1 cellular context compared by ENCODE assay signal in genomic region chr19:38900816-38901215, GRCh38.
TF ChIP-seq lines count a peak whose summit lies in the region.

No MANE protein-coding gene starts in this region.

TF ChIP-seq in K562, 482 proteins besides CTCF, POLR2A, EP300 and RAD21 (continued from another document and continues in another):
- TF ChIP-seq NFYB (IDR thresholded peaks at IDR 0.05; ENCODE audit: extremely low read depth, insufficient read length) (no peak), FOXP1 (CRISPR knock-in tag; IDR thresholded peaks at IDR 0.05) (no peak), MCM2 (IDR thresholded peaks at IDR 0.05; ENCODE audit: low read depth) (no peak), OTX1 (CRISPR knock-in tag; IDR thresholded peaks at IDR 0.05) (0 out of 2 replicates have a peak, but pooled peaks have one; percentile 29), PKNOX1 (IDR thresholded peaks at IDR 0.05) (no peak), ZNF318 (IDR thresholded peaks at IDR 0.05; ENCODE audit: borderline replicate concordance in 1 of 2, low read depth in 1 of 2) (no peak), ZFP36 (IDR thresholded peaks at IDR 0.05; ENCODE audit: low read depth, low read length, partially characterized antibody) (no peak), ZC3H11A (IDR thresholded peaks at IDR 0.05; ENCODE audit: low read depth, low read length) (no peak), DPF2 (IDR thresholded peaks at IDR 0.05) (peak; percentile 77), MLLT1 (IDR thresholded peaks at IDR 0.05) (0 out of 4 replicates have a peak, but pooled peaks of 1 of the 2 experiments have one; percentile 53), ESRRA (IDR thresholded peaks at IDR 0.05; ENCODE audit: borderline replicate concordance, low read depth) (no peak), BRD9 (IDR thresholded peaks at IDR 0.05; ENCODE audit: low read depth, partially characterized antibody) (no peak), HDAC1 (IDR thresholded peaks at IDR 0.05) (0 out of 4 replicates have a peak, but pooled peaks of 1 of the 2 experiments have one; percentile 11), CHD1 (IDR thresholded peaks at IDR 0.05; ENCODE audit: low read length) (no peak), CEBPG (CRISPR knock-in tag; IDR thresholded peaks at IDR 0.05) (no peak), CEBPG (tag; conservative IDR thresholded peaks at IDR 0.05 in 1 of 2, IDR thresholded peaks at IDR 0.05 in 1 of 2) (peak; percentile 75 to 82), PCBP1 (IDR thresholded peaks at IDR 0.05; ENCODE audit: low read depth, low read length, poor library complexity, severe bottlenecking) (no peak), TCF7L2 (IDR thresholded peaks at IDR 0.05; ENCODE audit: low read depth, low read length) (no peak), MTF1 (CRISPR knock-in tag; IDR thresholded peaks at IDR 0.05; ENCODE audit: borderline replicate concordance) (no peak), NKRF (IDR thresholded peaks at IDR 0.05; ENCODE audit: borderline replicate concordance) (peak; percentile 13; the same call in 1 of the 2 replicates), SRSF9 (IDR thresholded peaks at IDR 0.05; ENCODE audit: borderline replicate concordance, low read depth, low read length) (no peak), SNRNP70 (optimal IDR thresholded peaks at IDR 0.05; ENCODE audit: low read depth, low read length) (no peak), ARID1B (IDR thresholded peaks at IDR 0.05) (peak; percentile 61), HOMEZ (CRISPR knock-in tag; IDR thresholded peaks at IDR 0.05) (no peak), CAMTA2 (CRISPR knock-in tag; conservative IDR thresholded peaks at IDR 0.05) (no peak), TEAD2 (tag; IDR thresholded peaks at IDR 0.05) (no peak), ATF2 (CRISPR knock-in tag; IDR thresholded peaks at IDR 0.05) (no peak), GATAD2A (IDR thresholded peaks at IDR 0.05) (no peak), TEAD1 (CRISPR knock-in tag; IDR thresholded peaks at IDR 0.05) (no peak), ZNF311 (CRISPR knock-in tag; IDR thresholded peaks at IDR 0.05) (no peak), MYBL2 (IDR thresholded peaks at IDR 0.05; ENCODE audit: low read depth) (no peak), MYBL2 (CRISPR knock-in tag; IDR thresholded peaks at IDR 0.05; ENCODE audit: borderline replicate concordance) (no peak), L3MBTL2 (IDR thresholded peaks at IDR 0.05) (no peak), ZNF277 (CRISPR knock-in tag; IDR thresholded peaks at IDR 0.05; ENCODE audit: borderline replicate concordance) (no peak), SAFB2 (IDR thresholded peaks at IDR 0.05; ENCODE audit: borderline replicate concordance, low read depth, low read length, severe bottlenecking) (no peak), CEBPZ (IDR thresholded peaks at IDR 0.05; ENCODE audit: borderline replicate concordance, low read depth, low read length) (no peak), SMC3 (conservative IDR thresholded peaks at IDR 0.05; ENCODE audit: insufficient read depth, low read depth, low read length) (no peak), ZNF347 (CRISPR knock-in tag; IDR thresholded peaks at IDR 0.05; ENCODE audit: low read depth) (no peak), ZBTB8A (IDR thresholded peaks at IDR 0.05; ENCODE audit: partially characterized antibody) (no peak)
